40 cellular contexts compared by ENCODE assay signal in genomic region chrX:134982748-134983147, GRCh38. TPM values are rescaled to one million over a fixed set of nuclear protein-coding genes. Genes with fewer than 3 reads are reported as not detected.
"Had no signal": no experiment of that assay in that cellular context is flagged by ENCODE, and none has a peak within 500 bp of the region (broad histone marks: within the 10 kb centered on the region; RNA-seq: fewer than 3 reads in every experiment).

No MANE protein-coding gene starts in this region.

- H3K9me3 ChIP-seq: adrenal gland, ascending aorta, body of pancreas, breast epithelium had no signal

- H3K9me3 Mint-ChIP-seq: activated naive CD4-positive, alpha-beta T cell treated with anti-CD3 and anti-CD28 coated beads for 36 hours; activated naive CD4-positive, alpha-beta T cell treated with anti-CD3 and anti-CD28 coated beads, Interleukin-2, amount 10 ng/mL, durations not matched to agents 7 days and 5 days; activated naive CD4-positive, alpha-beta T cell treated with anti-CD3 and anti-CD28 coated beads, Interleukin-2, amount 50 U/mL, for 24 hours; activated naive CD4-positive, alpha-beta T cell treated with anti-CD3 and anti-CD28 coated beads, Interleukin-2, amount 50 U/mL, for 72 hours; activated naive CD8-positive, alpha-beta T cell treated with anti-CD3 and anti-CD28 coated beads for 36 hours; activated naive CD8-positive, alpha-beta T cell treated with anti-CD3 and anti-CD28 coated beads, Interleukin-2, amount 10 ng/mL, durations not matched to agents 7 days and 5 days; activated naive CD8-positive, alpha-beta T cell treated with anti-CD3 and anti-CD28 coated beads, Interleukin-2, amount 50 U/mL, for 24 hours; activated T-cell treated with anti-CD3 and anti-CD28 coated beads, Interleukin-2, amount 50 U/mL, for 24 hours; activated T-cell treated with anti-CD3 and anti-CD28 coated beads, Interleukin-2, amount 50 U/mL, for 4 hours; activated T-cell treated with anti-CD3 and anti-CD28 coated beads, Interleukin-2, amount 50 U/mL, for 72 hours; activated T-helper 1 cell treated with anti-CD3 and anti-CD28 coated beads, Interleukin-12 subunit alpha, Interleukin-12 subunit beta, Interleukin-2, Interleukin-4 antibody, amounts not matched to agents 30 ng/mL and 10 ng/mL and 1 ng/mL, durations not matched to agents 14 hours and 24 hours and 36 hours; activated T-helper 17 cell treated with anti-CD3 and anti-CD28 coated beads, Interleukin-2, amount 50 U/mL, for 72 hours; activated T-helper 2 cell treated with anti-CD3 and anti-CD28 coated beads, Interferon-gamma antibody, Interleukin-2, Interleukin-4, amounts not matched to agents 10 μg/mL and 5 μg/mL and 100 μg/mL, durations not matched to agents 14 hours and 24 hours and 36 hours; central memory CD8-positive, alpha-beta T cell had no signal

- ATAC-seq: activated naive CD4-positive, alpha-beta T cell treated with anti-CD3 and anti-CD28 coated beads, Interleukin-2, amount 50 U/mL, for 72 hours; activated naive CD8-positive, alpha-beta T cell treated with anti-CD3 and anti-CD28 coated beads, Interleukin-2, amount 50 U/mL, for 24 hours; activated T-cell treated with anti-CD3 and anti-CD28 coated beads, Interleukin-2, amount 50 U/mL, for 4 hours; activated T-cell treated with anti-CD3 and anti-CD28 coated beads, Interleukin-2, amount 50 U/mL, for 72 hours; activated T-helper 17 cell treated with anti-CD3 and anti-CD28 coated beads, Interleukin-2, amount 50 U/mL, for 72 hours; body of pancreas had no signal

- H3K4me3 ChIP-seq: adrenal gland, ascending aorta, body of pancreas, breast epithelium, cardiac muscle cell had no signal

- H3K36me3 ChIP-seq: adrenal gland, ascending aorta, brain microvascular endothelial cell, breast epithelium, cardiac muscle cell had no signal

- H3K36me3 Mint-ChIP-seq: activated naive CD4-positive, alpha-beta T cell treated with anti-CD3 and anti-CD28 coated beads, Interleukin-2, amount 10 ng/mL, durations not matched to agents 7 days and 5 days; activated naive CD4-positive, alpha-beta T cell treated with anti-CD3 and anti-CD28 coated beads, Interleukin-2, amount 50 U/mL, for 72 hours; activated naive CD8-positive, alpha-beta T cell; activated naive CD8-positive, alpha-beta T cell treated with anti-CD3 and anti-CD28 coated beads for 36 hours; activated naive CD8-positive, alpha-beta T cell treated with anti-CD3 and anti-CD28 coated beads, Interleukin-2, amount 10 ng/mL, durations not matched to agents 7 days and 5 days; brain had no signal

- H3K27me3 Mint-ChIP-seq: activated naive CD4-positive, alpha-beta T cell treated with anti-CD3 and anti-CD28 coated beads, Interleukin-2, amount 10 ng/mL, durations not matched to agents 7 days and 5 days; activated naive CD4-positive, alpha-beta T cell treated with anti-CD3 and anti-CD28 coated beads, Interleukin-2, amount 50 U/mL, for 24 hours; activated naive CD8-positive, alpha-beta T cell treated with anti-CD3 and anti-CD28 coated beads for 36 hours; activated T-helper 17 cell treated with anti-CD3 and anti-CD28 coated beads, Interleukin-2, amount 50 U/mL, for 72 hours; brain; central memory CD8-positive, alpha-beta T cell had no signal

- H3K4me1 Mint-ChIP-seq: activated naive CD4-positive, alpha-beta T cell treated with anti-CD3 and anti-CD28 coated beads, Interleukin-2, amount 50 U/mL, for 24 hours; activated naive CD8-positive, alpha-beta T cell treated with anti-CD3 and anti-CD28 coated beads for 36 hours; activated naive CD8-positive, alpha-beta T cell treated with anti-CD3 and anti-CD28 coated beads, Interleukin-2, amount 10 ng/mL, durations not matched to agents 7 days and 5 days; activated naive CD8-positive, alpha-beta T cell treated with anti-CD3 and anti-CD28 coated beads, Interleukin-2, amount 50 U/mL, for 24 hours; activated T-helper 17 cell treated with anti-CD3 and anti-CD28 coated beads, Interleukin-2, amount 50 U/mL, for 72 hours; brain; central memory CD8-positive, alpha-beta T cell had no signal

- H3K4me3 Mint-ChIP-seq: activated naive CD4-positive, alpha-beta T cell treated with anti-CD3 and anti-CD28 coated beads for 36 hours; activated naive CD4-positive, alpha-beta T cell treated with anti-CD3 and anti-CD28 coated beads, Interleukin-2, amount 10 ng/mL, durations not matched to agents 7 days and 5 days; activated naive CD4-positive, alpha-beta T cell treated with anti-CD3 and anti-CD28 coated beads, Interleukin-2, amount 50 U/mL, for 24 hours; activated naive CD8-positive, alpha-beta T cell; activated naive CD8-positive, alpha-beta T cell treated with anti-CD3 and anti-CD28 coated beads for 36 hours; activated naive CD8-positive, alpha-beta T cell treated with anti-CD3 and anti-CD28 coated beads, Interleukin-2, amount 10 ng/mL, durations not matched to agents 7 days and 5 days; activated naive CD8-positive, alpha-beta T cell treated with anti-CD3 and anti-CD28 coated beads, Interleukin-2, amount 50 U/mL, for 24 hours; activated T-cell treated with anti-CD3 and anti-CD28 coated beads, Interleukin-2, amount 50 U/mL, for 24 hours; activated T-cell treated with anti-CD3 and anti-CD28 coated beads, Interleukin-2, amount 50 U/mL, for 4 hours; activated T-cell treated with anti-CD3 and anti-CD28 coated beads, Interleukin-2, amount 50 U/mL, for 72 hours; activated T-helper 1 cell treated with anti-CD3 and anti-CD28 coated beads, Interleukin-12 subunit alpha, Interleukin-12 subunit beta, Interleukin-2, Interleukin-4 antibody, amounts not matched to agents 30 ng/mL and 10 ng/mL and 1 ng/mL, durations not matched to agents 14 hours and 24 hours and 36 hours; activated T-helper 17 cell treated with anti-CD3 and anti-CD28 coated beads, Interleukin-2, amount 50 U/mL, for 72 hours; brain; central memory CD8-positive, alpha-beta T cell had no signal

- H3K4me1 ChIP-seq: adrenal gland, ascending aorta, body of pancreas, breast epithelium had no signal

- H3K27ac Mint-ChIP-seq: activated naive CD4-positive, alpha-beta T cell treated with anti-CD3 and anti-CD28 coated beads for 36 hours; activated naive CD4-positive, alpha-beta T cell treated with anti-CD3 and anti-CD28 coated beads, Interleukin-2, amount 10 ng/mL, durations not matched to agents 7 days and 5 days; activated naive CD4-positive, alpha-beta T cell treated with anti-CD3 and anti-CD28 coated beads, Interleukin-2, amount 50 U/mL, for 24 hours; activated naive CD4-positive, alpha-beta T cell treated with anti-CD3 and anti-CD28 coated beads, Interleukin-2, amount 50 U/mL, for 72 hours; activated naive CD8-positive, alpha-beta T cell; activated naive CD8-positive, alpha-beta T cell treated with anti-CD3 and anti-CD28 coated beads for 36 hours; activated naive CD8-positive, alpha-beta T cell treated with anti-CD3 and anti-CD28 coated beads, Interleukin-2, amount 10 ng/mL, durations not matched to agents 7 days and 5 days; activated naive CD8-positive, alpha-beta T cell treated with anti-CD3 and anti-CD28 coated beads, Interleukin-2, amount 50 U/mL, for 24 hours; activated T-cell treated with anti-CD3 and anti-CD28 coated beads, Interleukin-2, amount 50 U/mL, for 24 hours; activated T-cell treated with anti-CD3 and anti-CD28 coated beads, Interleukin-2, amount 50 U/mL, for 72 hours; activated T-helper 1 cell treated with anti-CD3 and anti-CD28 coated beads, Interleukin-12 subunit alpha, Interleukin-12 subunit beta, Interleukin-2, Interleukin-4 antibody, amounts not matched to agents 30 ng/mL and 10 ng/mL and 1 ng/mL, durations not matched to agents 14 hours and 24 hours and 36 hours; activated T-helper 17 cell treated with anti-CD3 and anti-CD28 coated beads, Interleukin-2, amount 50 U/mL, for 72 hours; activated T-helper 2 cell treated with anti-CD3 and anti-CD28 coated beads, Interferon-gamma antibody, Interleukin-2, Interleukin-4, amounts not matched to agents 10 μg/mL and 5 μg/mL and 100 μg/mL, durations not matched to agents 14 hours and 24 hours and 36 hours; brain had no signal

- H3K27me3 ChIP-seq: ascending aorta, body of pancreas, brain microvascular endothelial cell, cardiac muscle cell had no signal

- DNase-seq: activated effector memory CD4-positive, alpha-beta T cell treated with anti-CD3 and anti-CD28 coated beads, Interleukin-2, amount 50 U/mL, for 16 hours; activated effector memory CD4-positive, alpha-beta T cell treated with Interleukin-2 at 50 U/mL for 16 hours; activated gamma-delta T cell; activated gamma-delta T cell treated with Interleukin-2 at 50 U/mL for 16 hours; activated naive CD4-positive, alpha-beta T cell; activated naive CD4-positive, alpha-beta T cell treated with anti-CD3 and anti-CD28 coated beads for 36 hours; activated naive CD4-positive, alpha-beta T cell treated with anti-CD3 and anti-CD28 coated beads, Interleukin-2, amount 10 ng/mL, durations not matched to agents 7 days and 5 days; activated naive CD4-positive, alpha-beta T cell treated with anti-CD3 and anti-CD28 coated beads, Interleukin-2, amount 50 U/mL, for 16 hours; activated naive CD4-positive, alpha-beta T cell treated with Interleukin-2 at 50 U/mL for 16 hours; activated naive CD8-positive, alpha-beta T cell treated with anti-CD3 and anti-CD28 coated beads for 36 hours; activated naive CD8-positive, alpha-beta T cell treated with anti-CD3 and anti-CD28 coated beads, Interleukin-2, amount 10 ng/mL, durations not matched to agents 7 days and 5 days; activated naive CD8-positive, alpha-beta T cell treated with anti-CD3 and anti-CD28 coated beads, Interleukin-2, amount 50 U/mL, for 24 hours; activated T-cell treated with anti-CD3 and anti-CD28 coated beads for 4 hours; activated T-cell treated with anti-CD3 and anti-CD28 coated beads, Interleukin-2, amount 50 U/mL, for 1 hour; activated T-cell treated with anti-CD3 and anti-CD28 coated beads, Interleukin-2, amount 50 U/mL, for 24 hours; activated T-cell treated with anti-CD3 and anti-CD28 coated beads, Interleukin-2, amount 50 U/mL, for 4 hours; activated T-cell treated with anti-CD3 and anti-CD28 coated beads, Interleukin-2, amount 50 U/mL, for 48 hours; activated T-cell treated with anti-CD3 and anti-CD28 coated beads, Interleukin-2, amount 50 U/mL, for 72 hours; adrenal gland; amniotic stem cell; amygdala; anterior cingulate cortex; aorta; body of pancreas; brain microvascular endothelial cell; caudate nucleus; central memory CD4-positive, alpha-beta T cell; cerebellar nuclear complex had no signal

- FAIRE-seq: bronchial epithelial cell had no signal

- H3K27ac ChIP-seq: adrenal gland, ascending aorta, body of pancreas, brain microvascular endothelial cell, breast epithelium, cardiac muscle cell had no signal

RNA-seq across cellular contexts. Expression of gene SMIM10, which starts 8.0 kb away (rescaled TPM):
- total RNA-seq: bronchial epithelial cell had no signal
